Comparison of ENCODE assay signal across 1 cellular context in the genomic region with DNA sequence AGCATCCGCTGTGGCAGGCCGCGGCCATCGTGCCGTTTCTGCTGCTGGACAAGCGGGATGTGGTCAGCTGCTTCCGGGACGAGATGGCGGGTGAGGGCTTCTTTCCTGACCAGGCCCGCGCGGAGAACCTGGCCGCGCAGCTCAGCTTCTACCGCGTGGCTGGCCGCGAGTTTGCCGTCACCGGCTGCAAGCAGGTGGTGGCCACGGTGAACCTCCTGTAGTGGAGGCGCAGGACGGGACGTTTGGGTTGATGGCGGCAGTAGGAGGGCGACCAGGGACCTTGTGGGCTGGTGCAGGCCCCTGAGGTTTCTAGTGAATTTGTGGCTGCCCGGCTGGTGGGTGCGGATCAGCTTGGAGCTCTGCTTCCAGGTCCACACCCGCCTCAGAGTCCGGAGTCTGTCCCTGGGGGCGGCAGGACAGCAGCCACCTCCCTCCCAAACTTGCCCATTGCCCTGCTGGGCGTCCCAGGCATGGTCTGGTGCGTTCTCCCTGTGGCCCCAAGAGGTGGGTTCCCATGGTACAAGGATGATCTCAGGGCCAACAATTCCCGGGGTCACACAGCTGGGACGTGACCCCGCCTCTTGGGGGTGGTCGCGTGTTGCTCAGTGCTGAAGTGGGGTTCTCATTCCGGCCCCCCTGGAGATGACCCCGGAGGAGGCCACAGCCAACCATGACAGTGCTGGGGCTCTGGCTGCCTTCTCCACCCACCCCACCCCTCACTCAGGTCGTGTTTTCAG.
TF ChIP-seq lines count a peak whose summit lies in the region.

No MANE protein-coding gene starts in this region.

TF ChIP-seq in endothelial cell of umbilical vein, 7 proteins besides CTCF, POLR2A, EP300 and RAD21:
- TF ChIP-seq EZH2 (IDR thresholded peaks at IDR 0.05; ENCODE audit: borderline replicate concordance, low read depth, low read length, severe bottlenecking) = no peak
- no peak for TF ChIP-seq JUN (IDR thresholded peaks at IDR 0.05; ENCODE audit: borderline replicate concordance, insufficient read depth, insufficient read length, low read depth)
- no peak for TF ChIP-seq FOS (IDR thresholded peaks at IDR 0.05; ENCODE audit: borderline replicate concordance, insufficient read depth, low read length)
